22 cellular contexts compared by ENCODE assay signal in genomic region chr9:97313243-97313642, GRCh38.
"Had no signal": no experiment of that assay in that cellular context is flagged by ENCODE, and none has a peak within 500 bp of the region (broad histone marks: within the 10 kb centered on the region; RNA-seq: fewer than 3 reads in every experiment).

No MANE protein-coding gene starts in this region.

- H3K9me3 ChIP-seq: MG63, SJSA1 had no signal

- H3K27ac ChIP-seq: SJSA1, SK-N-MC had no signal

- H3K4me3 ChIP-seq: MG63, SJSA1, SK-N-MC had no signal

- H3K27me3 ChIP-seq: MG63 had no signal

- DNase-seq: IMR-90, Karpas-422, KG1, MG63, NCI-H1092 treated with DMSO at 0.1 percent for 48 hours, NCI-H1436, NCI-H187, NCI-H2029, NCI-H2081 treated with DMSO at 0.1 percent for 48 hours, NCI-H2171, NCI-H226, NCI-H446, NCI-H510A, NCI-H524 treated with DMSO at 0.1 percent for 48 hours, NCI-H69, NCI-H774, Right ventricle myocardium superior, RPMI8226, SIG-M5 had no signal

- H3K4me1 ChIP-seq: SJSA1 had no signal

- H3K36me3 ChIP-seq: MG63, SJSA1 had no signal

- ATAC-seq: HepG2 had no signal
